24 cellular contexts compared by ENCODE assay signal in the genomic region with DNA sequence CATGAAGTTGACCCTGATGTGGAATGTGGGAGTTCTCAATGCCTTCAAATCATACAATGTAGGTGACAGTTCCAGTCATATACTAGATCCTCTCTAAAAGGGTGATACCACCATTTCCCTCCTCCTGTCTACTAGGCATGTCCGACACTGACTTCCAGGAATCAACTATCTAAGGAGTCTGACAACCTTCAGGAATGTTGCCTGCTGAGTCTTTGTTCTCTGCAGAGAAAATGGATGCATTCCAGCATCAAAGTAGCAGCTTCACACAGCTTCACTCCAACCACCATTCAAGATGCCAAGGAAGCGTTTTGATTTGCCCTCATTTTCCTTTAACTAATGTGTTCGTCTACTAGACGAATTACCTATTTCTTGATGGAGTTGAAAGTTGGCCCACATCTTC.
DNase-seq lines count a peak whose midpoint lies in the region; ATAC-seq, FAIRE-seq and TF ChIP-seq lines count a peak whose summit lies in the region.
"Had no signal": no experiment of that assay in that cellular context is flagged by ENCODE, and none has a peak within 500 bp of the region (broad histone marks: within the 10 kb centered on the region; RNA-seq: fewer than 3 reads in every experiment).

No MANE protein-coding gene starts in this region.

- no peak overlapping the region for H2AFZ ChIP-seq in H1 (ENCODE audit: low read length)
- H2AFZ ChIP-seq in GM23248: no peak overlapping the region

- TF ChIP-seq CTCF in H1 (IDR thresholded peaks at IDR 0.05; ENCODE audit: control extremely low read depth in 1 of 3, insufficient read depth in 1 of 3, low read depth in 1 of 3, low read length in 3 of 3): no peak

- no peak overlapping the region for H3K56ac ChIP-seq in H1 (replicated peaks; ENCODE audit: insufficient read length, low read depth, low read length)

- no peak overlapping the region for H3K4me3 Mint-ChIP-seq in stimulated activated naive CD8-positive, alpha-beta T cell treated with anti-CD3 and anti-CD28 coated beads, Interleukin-15, amount 100 ng/mL, for 72 hours
- H3K4me3 Mint-ChIP-seq in activated T-helper 17 cell treated with anti-CD3 and anti-CD28 coated beads, Interleukin-2, amount 50 U/mL, for 72 hours: no peak overlapping the region
- H3K4me3 Mint-ChIP-seq: CD8-positive, alpha-beta memory T cell had no signal

- H3K27me3 ChIP-seq in H1 (replicated peaks in 1 of 4; ENCODE audit: control insufficient read depth in 3 of 4, extremely low read depth in 1 of 4, insufficient read depth in 3 of 4, low read length in 3 of 4) (no peaks in the 10 kb centered on the region), GM23248 (replicated peaks; ENCODE audit: insufficient read depth) (no peaks in the 10 kb centered on the region)

- no peak overlapping the region for H2BK12ac ChIP-seq in H1 (ENCODE audit: low read depth, low read length)

- FAIRE-seq in H1 (lab: Jason Lieb, UNC): peak; percentile 85
- FAIRE-seq: GM18507, HepG2 had no signal

- no peaks in the 10 kb centered on the region for H3F3A ChIP-seq in GM23248 (ENCODE audit: insufficient read depth)

- no peak overlapping the region for H4K91ac ChIP-seq in H1 (replicated peaks; ENCODE audit: insufficient read length, low read length)

- H3K27ac ChIP-seq in H1 (ENCODE audit: low read depth, low read length): no peak overlapping the region
- H3K27ac ChIP-seq in GM23248: no peak overlapping the region

- TF ChIP-seq EP300 in H1 (IDR thresholded peaks at IDR 0.05; ENCODE audit: borderline replicate concordance in 1 of 2, low read depth in 2 of 2, low read length in 2 of 2): no peak

- H4K5ac ChIP-seq in H1 (ENCODE audit: insufficient read length, low read depth, low read length): no peak overlapping the region

- H3K27ac Mint-ChIP-seq in stimulated activated naive CD8-positive, alpha-beta T cell treated with anti-CD3 and anti-CD28 coated beads, Interleukin-15, amount 100 ng/mL, for 72 hours: no peak overlapping the region
- no peak overlapping the region for H3K27ac Mint-ChIP-seq in activated T-helper 17 cell treated with anti-CD3 and anti-CD28 coated beads, Interleukin-2, amount 50 U/mL, for 72 hours
- H3K27ac Mint-ChIP-seq: CD8-positive, alpha-beta memory T cell had no signal

- no peaks in the 10 kb centered on the region; a peak in 1 of 4 replicates for H3K9me3 ChIP-seq in H1 (ENCODE audit: insufficient read depth in 2 of 2, low read depth in 1 of 2, low read length in 1 of 2)
- no peaks in the 10 kb centered on the region for H3K9me3 ChIP-seq in GM23248 (ENCODE audit: low read depth)
- H3K9me3 ChIP-seq: HAP-1, SK-N-SH had no signal

- 75% methylated on average over 4 of the region's 4 CpGs; no CpG with 5 or more reads in 1 of the 2 experiments for WGBS in H1 (ENCODE audit: extremely low coverage in 1 of 2, insufficient coverage in 1 of 2, insufficient read length in 1 of 2, insufficient replicate concordance in 2 of 2, low coverage in 1 of 2, low lambda C conversion rate in 2 of 2, missing lambda C conversion rate in 1 of 2), 2 experiments
- 88 to 92% methylated on average over 4 of the region's 4 CpGs for WGBS in GM23248 (ENCODE audit: low coverage in 1 of 2, low lambda C conversion rate in 2 of 2, missing lambda C conversion rate in 2 of 2), 2 experiments

- H3K4me2 ChIP-seq in H1 (ENCODE audit: insufficient read depth in 1 of 2, low read depth in 2 of 2, low read length in 2 of 2): 0 out of 4 replicates have a peak overlapping the region, but pooled peaks of 1 of the 2 experiments have one; percentile 30
- H3K4me2 ChIP-seq in GM23248 (ENCODE audit: unreplicated experiment): no peak overlapping the region
- H3K4me2 ChIP-seq: SK-N-SH had no signal

- in situ Hi-C loops in GM23248 (cut with MboI): no loop called here

- H3K4me1 Mint-ChIP-seq in stimulated activated naive CD8-positive, alpha-beta T cell treated with anti-CD3 and anti-CD28 coated beads, Interleukin-15, amount 100 ng/mL, for 72 hours: no peaks in the 10 kb centered on the region
- no peaks in the 10 kb centered on the region for H3K4me1 Mint-ChIP-seq in activated T-helper 17 cell treated with anti-CD3 and anti-CD28 coated beads, Interleukin-2, amount 50 U/mL, for 72 hours
- H3K4me1 Mint-ChIP-seq: CD8-positive, alpha-beta memory T cell had no signal

- H3K79me2 ChIP-seq in H1 (ENCODE audit: control insufficient read depth in 1 of 2, insufficient read depth in 2 of 2, low read length in 2 of 2): no peaks in the 10 kb centered on the region
- no peaks in the 10 kb centered on the region for H3K79me2 ChIP-seq in GM23248 (ENCODE audit: insufficient read depth)

- CTCF ChIA-PET in H1 (lab: Charles Lee; ENCODE audit: partially characterized antibody): interaction anchor here (1.2 to 1.3 kb wide), 2 partner anchors 10 to 125 kb away, joined by 3 read pairs; no protein-coding TSS in a partner anchor

- H2BK20ac ChIP-seq in H1 (ENCODE audit: low read length): no peak overlapping the region

- H3K4me1 ChIP-seq in H1 (replicated peaks in 1 of 4; ENCODE audit: control insufficient read depth in 3 of 4, insufficient read depth in 4 of 4, low read length in 3 of 4) (peaks cover 0 to 3% (median 1%) of the 10 kb centered on the region in 4 experiments; a peak in 1 of 7 replicates), GM23248 (ENCODE audit: insufficient read depth) (no peaks in the 10 kb centered on the region)
- H3K4me1 ChIP-seq: HAP-1 had no signal

- H3K9me3 Mint-ChIP-seq in stimulated activated naive CD8-positive, alpha-beta T cell treated with anti-CD3 and anti-CD28 coated beads, Interleukin-15, amount 100 ng/mL, for 72 hours: peaks cover 0 to 7% of the 10 kb centered on the region in 2 donors
- H3K9me3 Mint-ChIP-seq in activated T-helper 17 cell treated with anti-CD3 and anti-CD28 coated beads, Interleukin-2, amount 50 U/mL, for 72 hours: no peaks in the 10 kb centered on the region
- H3K9me3 Mint-ChIP-seq: CD8-positive, alpha-beta memory T cell had no signal

- no peaks in the 10 kb centered on the region for H3K23me2 ChIP-seq in H1 (ENCODE audit: low read depth, low read length)

- H2BK15ac ChIP-seq in H1 (ENCODE audit: low read length): no peak overlapping the region

- no peaks in the 10 kb centered on the region for H3K27me3 Mint-ChIP-seq in stimulated activated naive CD8-positive, alpha-beta T cell treated with anti-CD3 and anti-CD28 coated beads, Interleukin-15, amount 100 ng/mL, for 72 hours
- peaks cover 7% of the 10 kb centered on the region for H3K27me3 Mint-ChIP-seq in activated T-helper 17 cell treated with anti-CD3 and anti-CD28 coated beads, Interleukin-2, amount 50 U/mL, for 72 hours

- TF ChIP-seq RAD21 in H1 (IDR thresholded peaks at IDR 0.05 in 1 of 2, conservative IDR thresholded peaks at IDR 0.05 in 1 of 2; ENCODE audit: low read depth in 2 of 2, low read length in 2 of 2): no peak

- no peaks in the 10 kb centered on the region for H3K36me3 Mint-ChIP-seq in activated T-helper 17 cell treated with anti-CD3 and anti-CD28 coated beads, Interleukin-2, amount 50 U/mL, for 72 hours (ENCODE audit: low read depth)
- H3K36me3 Mint-ChIP-seq: CD8-positive, alpha-beta memory T cell had no signal

- H2BK120ac ChIP-seq in H1 (replicated peaks; ENCODE audit: low read depth, low read length): no peak overlapping the region

- no peak for ATAC-seq in stimulated activated naive CD8-positive, alpha-beta T cell treated with anti-CD3 and anti-CD28 coated beads, Interleukin-15, amount 100 ng/mL, for 72 hours
- no peak for ATAC-seq in activated T-helper 17 cell treated with anti-CD3 and anti-CD28 coated beads, Interleukin-2, amount 50 U/mL, for 72 hours (replicated peaks)
- ATAC-seq: HepG2 had no signal

- DNase-seq in NCI-H226: peak; percentile 28
- DNase-seq in H1 (ENCODE audit: low read depth in 1 of 2, low spot score in 2 of 2): no peak
- DNase-seq in iPS-NIHi7 (ENCODE audit: extremely low spot score): peak; percentile 57
- no peak for DNase-seq in stimulated activated naive CD8-positive, alpha-beta T cell treated with anti-CD3 and anti-CD28 coated beads, Interleukin-15, amount 100 ng/mL, for 72 hours
- no peak for DNase-seq in GM23248
- no peak for DNase-seq in activated CD4-positive, alpha-beta T cell treated with anti-CD3 and anti-CD28 coated beads for 4 hours
- DNase-seq: ACHN; C1 segment of cervical spinal cord; CD8-positive, alpha-beta memory T cell; DMS53; EL; KBM-7; NCI-H1105 treated with DMSO at 0.1 percent for 48 hours; NCI-H1694 treated with DMSO at 0.1 percent for 48 hours; NCI-H510A treated with DMSO at 0.1 percent for 48 hours; NCI-H774; OCI-M1; RPMI8226; SHP77 treated with DMSO at 0.1 percent for 48 hours; SK-N-SH had no signal

- no peaks in the 10 kb centered on the region for H3K79me1 ChIP-seq in H1 (ENCODE audit: low read depth, low read length)

- no peak overlapping the region for H3K4me3 ChIP-seq in H1 (ENCODE audit: extremely low read depth in 1 of 4, insufficient read depth in 2 of 4, low read depth in 3 of 4, low read length in 4 of 4)
- H3K4me3 ChIP-seq in GM23248: no peak overlapping the region
- H3K4me3 ChIP-seq: HAP-1 had no signal

- no peak overlapping the region for H4K8ac ChIP-seq in H1 (ENCODE audit: extremely low read depth, insufficient read depth, low read length)

- no peak overlapping the region for H2AK5ac ChIP-seq in H1 (ENCODE audit: low read depth, low read length)

- H4K20me1 ChIP-seq in H1 (replicated peaks in 1 of 2; ENCODE audit: control insufficient read depth in 1 of 2, insufficient read depth in 2 of 2, low read length in 2 of 2) (no peaks in the 10 kb centered on the region), GM23248 (ENCODE audit: insufficient read depth) (no peaks in the 10 kb centered on the region)

- no peak overlapping the region for H2BK5ac ChIP-seq in H1 (ENCODE audit: low read depth, low read length)

- H3K23ac ChIP-seq in H1 (ENCODE audit: insufficient read length): no peak overlapping the region

- no peak overlapping the region for H3K18ac ChIP-seq in H1 (ENCODE audit: extremely low read depth, low read length)

- H3K14ac ChIP-seq in H1 (ENCODE audit: insufficient read length): no peak overlapping the region

- H3K9me2 ChIP-seq in GM23248 (ENCODE audit: insufficient read depth): no peaks in the 10 kb centered on the region
- H3K9me2 ChIP-seq: SK-N-SH had no signal

- H3K4ac ChIP-seq in H1 (replicated peaks; ENCODE audit: insufficient read length, low read depth, low read length): no peak overlapping the region

- H3K36me3 ChIP-seq in H1 (ENCODE audit: control insufficient read depth in 2 of 4, insufficient read depth in 4 of 4, low read length in 3 of 4) (no peaks in the 10 kb centered on the region), GM23248 (ENCODE audit: low read depth) (no peaks in the 10 kb centered on the region)
- H3K36me3 ChIP-seq: HAP-1 had no signal

- no peak for TF ChIP-seq POLR2A in H1 (IDR thresholded peaks at IDR 0.05; ENCODE audit: control extremely low read depth in 1 of 2, low read depth in 2 of 2, low read length in 2 of 2)

- no peak overlapping the region for H3K9ac ChIP-seq in H1 (replicated peaks in 1 of 4; ENCODE audit: extremely low read depth in 1 of 4, low read depth in 3 of 4, low read length in 3 of 4)
- no peak overlapping the region for H3K9ac ChIP-seq in GM23248
- H3K9ac ChIP-seq: SK-N-SH had no signal

- POLR2A ChIA-PET in H1 (lab: Charles Lee; ENCODE audit: partially characterized antibody): no interaction called here

TF ChIP-seq in H1, 55 proteins besides CTCF, POLR2A, EP300 and RAD21 (continues in another document):
- TF ChIP-seq RBBP5 (IDR thresholded peaks at IDR 0.05; ENCODE audit: borderline replicate concordance, low read depth, low read length): no peak
- TF ChIP-seq CHD1 (IDR thresholded peaks at IDR 0.05; ENCODE audit: low read depth, low read length): no peak

Comparison
In these comparisons a context has a peak if more than half of its experiments do, and no peak if none do; other contexts are left out.
1. DNase-seq: peak in NCI-H226 (single experiment) and iPS-NIHi7 (single experiment); none in H1 (0 of 2), stimulated activated naive CD8-positive, alpha-beta T cell treated with anti-CD3 and anti-CD28 coated beads, Interleukin-15, amount 100 ng/mL, for 72 hours (0 of 2), GM23248 (single experiment) and activated CD4-positive, alpha-beta T cell treated with anti-CD3 and anti-CD28 coated beads for 4 hours (0 of 2).